25 cellular contexts compared by ENCODE assay signal in the genomic region with DNA sequence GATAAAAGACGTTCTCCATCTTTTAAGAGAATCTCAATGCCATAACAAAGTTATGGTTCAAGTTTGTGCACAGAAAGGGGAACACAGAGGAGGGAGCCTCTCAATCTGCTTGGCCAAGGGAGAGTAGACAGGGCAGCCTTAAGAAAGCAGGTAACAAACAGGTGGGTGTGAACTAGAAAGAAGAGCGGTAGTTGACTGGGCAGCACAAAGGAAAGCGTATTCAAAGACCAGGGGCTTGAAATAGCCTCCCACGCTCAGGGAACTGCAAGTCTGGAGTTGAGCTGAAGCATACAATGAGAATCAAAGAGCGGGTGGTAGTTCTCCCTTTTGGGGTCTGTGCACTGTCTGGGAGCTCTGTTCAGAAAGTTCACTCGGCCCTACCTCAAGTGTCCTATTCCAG. TPM values are rescaled to one million over a fixed set of nuclear protein-coding genes. Genes with fewer than 3 reads are reported as not detected.
DNase-seq lines count a peak whose midpoint lies in the region; ATAC-seq, FAIRE-seq and TF ChIP-seq lines count a peak whose summit lies in the region.
"Had no signal": no experiment of that assay in that cellular context is flagged by ENCODE, and none has a peak within 500 bp of the region (broad histone marks: within the 10 kb centered on the region; RNA-seq: fewer than 3 reads in every experiment).

No MANE protein-coding gene starts in this region.

- H3K36me3 ChIP-seq in GM23338 (ENCODE audit: insufficient read depth): no peaks in the 10 kb centered on the region
- H3K36me3 ChIP-seq in RWPE2 (ENCODE audit: low read depth): no peaks in the 10 kb centered on the region
- no peaks in the 10 kb centered on the region for H3K36me3 ChIP-seq in A673 (ENCODE audit: insufficient read depth, low read length, poor library complexity, severe bottlenecking)
- H3K36me3 ChIP-seq in small intestine (ENCODE audit: control insufficient read depth in 2 of 2, insufficient read depth in 2 of 2, low read length in 2 of 2): no peaks in the 10 kb centered on the region
- H3K36me3 ChIP-seq: BLaER1 treated with 17β-estradiol and CSF1 and Interleukin-3, amounts not matched to agents 10 nM and 100 nM had no signal

- H3K27me3 ChIP-seq in GM23338 (ENCODE audit: insufficient read depth): no peaks in the 10 kb centered on the region
- no peaks in the 10 kb centered on the region for H3K27me3 ChIP-seq in RWPE2 (ENCODE audit: insufficient read depth, poor library complexity, severe bottlenecking)
- no peaks in the 10 kb centered on the region for H3K27me3 ChIP-seq in A673 (replicated peaks; ENCODE audit: insufficient read depth, low read depth, low read length, poor library complexity)
- H3K27me3 ChIP-seq in small intestine (ENCODE audit: control insufficient read depth in 2 of 2, insufficient read depth in 2 of 2, low read length in 2 of 2): no peaks in the 10 kb centered on the region
- H3K27me3 ChIP-seq: BLaER1 treated with 17β-estradiol and CSF1 and Interleukin-3, amounts not matched to agents 10 nM and 100 nM had no signal

- TF ChIP-seq CTCF in GM23338 (conservative IDR thresholded peaks at IDR 0.05; ENCODE audit: low read depth in 2 of 2): no peak
- TF ChIP-seq CTCF in RWPE2 (IDR thresholded peaks at IDR 0.05; ENCODE audit: poor library complexity, severe bottlenecking): no peak
- no peak for TF ChIP-seq CTCF in A673 (conservative IDR thresholded peaks at IDR 0.05; ENCODE audit: low read depth, low read length)

- H3K4me2 ChIP-seq in GM23338: no peak overlapping the region
- H3K4me2 ChIP-seq: BLaER1 treated with 17β-estradiol and CSF1 and Interleukin-3, amounts not matched to agents 10 nM and 100 nM had no signal

- peak; percentile 32 for DNase-seq in GM23338 (ENCODE audit: low spot score)
- no peak for DNase-seq in RWPE2 (ENCODE audit: low spot score)
- DNase-seq in epithelial cell of prostate (ENCODE audit: low read depth, low spot score): no peak
- DNase-seq in A673 (ENCODE audit: low spot score): no peak
- no peak for DNase-seq in small intestine
- DNase-seq in glomerular visceral epithelial cell (ENCODE audit: extremely low spot score): no peak
- DNase-seq: AML-193; CD4-positive, alpha-beta memory T cell; COR-L47; Kasumi-1; NCI-H1105 treated with DMSO at 0.1 percent for 48 hours; NCI-H146; NCI-H1930; NCI-H2107; NCI-H526; NCI-H82; NK-92 treated with Interleukin-12 subunit alpha and Interleukin-12 subunit beta, amount 100 ng/mL, for 24 hours; RPMI8226; SIG-M5 had no signal

- no peak overlapping the region for H3K4me3 Mint-ChIP-seq in GM23338
- H3K4me3 Mint-ChIP-seq in stimulated activated memory B cell treated with anti-CD40 and anti-IgM and Interleukin-4, amounts not matched to agents 10 μg/mL and 1 μg/mL and 100 μg/mL, for 72 hours: no peak overlapping the region
- H3K4me3 Mint-ChIP-seq: CD4-positive, alpha-beta memory T cell had no signal

- no peaks in the 10 kb centered on the region for H3F3A ChIP-seq in GM23338 (replicated peaks; ENCODE audit: low read depth)

- CTCF ChIA-PET in A673 (lab: Charles Lee): no interaction called here

- ATAC-seq in GM23338 (peak; percentile 74), RWPE2 (ENCODE audit: low read depth) (no peak)
- no peak for ATAC-seq in stimulated activated memory B cell treated with anti-CD40 and anti-IgM and Interleukin-4, amounts not matched to agents 10 μg/mL and 1 μg/mL and 100 μg/mL, for 72 hours

- POLR2A ChIA-PET in A673 (lab: Charles Lee; ENCODE audit: low non-redundant PET): no interaction called here

- no peaks in the 10 kb centered on the region for H3K27me3 Mint-ChIP-seq in GM23338 (ENCODE audit: insufficient read depth, low read depth, poor library complexity)
- H3K27me3 Mint-ChIP-seq in stimulated activated memory B cell treated with anti-CD40 and anti-IgM and Interleukin-4, amounts not matched to agents 10 μg/mL and 1 μg/mL and 100 μg/mL, for 72 hours: no peaks in the 10 kb centered on the region

- H3K4me3 ChIP-seq in GM23338 (no peak overlapping the region), RWPE2 (ENCODE audit: severe bottlenecking) (no peak overlapping the region), A673 (ENCODE audit: low read depth, low read length, poor library complexity, severe bottlenecking) (no peak overlapping the region), small intestine (ENCODE audit: low read depth in 1 of 2, low read length in 2 of 2) (no peak overlapping the region)
- H3K4me3 ChIP-seq: BLaER1 treated with 17β-estradiol and CSF1 and Interleukin-3, amounts not matched to agents 10 nM and 100 nM; GM23248; SK-N-MC had no signal

- H3K4me1 ChIP-seq in GM23338 (ENCODE audit: insufficient read depth) (peaks cover 5% of the 10 kb centered on the region; the same call in 1 of the 2 replicates), RWPE2 (ENCODE audit: insufficient read depth, poor library complexity, severe bottlenecking) (peaks cover 9% of the 10 kb centered on the region), A673 (ENCODE audit: insufficient read depth, low read length, poor library complexity, severe bottlenecking) (peaks cover 3% of the 10 kb centered on the region), small intestine (ENCODE audit: control insufficient read depth in 2 of 2, insufficient read depth in 1 of 2, low read depth in 1 of 2, low read length in 1 of 2) (peaks cover 0 to 25% of the 10 kb centered on the region in 2 donors)

- no TSS peak for BruUV-seq in A673 (replicated peaks; lab: Mats Ljungman, UMichigan)

- peaks cover 7% of the 10 kb centered on the region; the same call in 1 of the 2 replicates for H3K9me2 ChIP-seq in GM23338 (ENCODE audit: insufficient read depth)

- no peaks in the 10 kb centered on the region for H3K36me3 Mint-ChIP-seq in GM23338 (ENCODE audit: low read depth)
- H3K36me3 Mint-ChIP-seq in stimulated activated memory B cell treated with anti-CD40 and anti-IgM and Interleukin-4, amounts not matched to agents 10 μg/mL and 1 μg/mL and 100 μg/mL, for 72 hours: peaks cover 5% of the 10 kb centered on the region
- H3K36me3 Mint-ChIP-seq: CD4-positive, alpha-beta memory T cell had no signal

- 96 to 97% (median 96%) methylated on average over 6 of the region's 6 CpGs for WGBS in small intestine, 3 donors

- intact Hi-C loops in A673 (cut with micrococcal nuclease; ENCODE audit: unreplicated experiment): no loop called here

- peaks cover 9% of the 10 kb centered on the region; the same call in 2 of the 3 replicates for H3K4me1 Mint-ChIP-seq in GM23338
- H3K4me1 Mint-ChIP-seq in stimulated activated memory B cell treated with anti-CD40 and anti-IgM and Interleukin-4, amounts not matched to agents 10 μg/mL and 1 μg/mL and 100 μg/mL, for 72 hours: peaks cover 64% of the 10 kb centered on the region
- H3K4me1 Mint-ChIP-seq: CD4-positive, alpha-beta memory T cell had no signal

- H2AFZ ChIP-seq in GM23338: no peak overlapping the region
- H2AFZ ChIP-seq: GM23248 had no signal

- H3K9me3 ChIP-seq in RWPE2 (ENCODE audit: severe bottlenecking): no peaks in the 10 kb centered on the region
- H3K9me3 ChIP-seq in A673 (ENCODE audit: low read depth, low read length, poor library complexity, severe bottlenecking): no peaks in the 10 kb centered on the region
- no peaks in the 10 kb centered on the region for H3K9me3 ChIP-seq in small intestine (ENCODE audit: control insufficient read depth, low read depth)
- H3K9me3 ChIP-seq: BLaER1 treated with 17β-estradiol and CSF1 and Interleukin-3, amounts not matched to agents 10 nM and 100 nM had no signal

- no peaks in the 10 kb centered on the region for H4K20me1 ChIP-seq in GM23338 (replicated peaks; ENCODE audit: insufficient read depth)
- H4K20me1 ChIP-seq: BLaER1 treated with 17β-estradiol and CSF1 and Interleukin-3, amounts not matched to agents 10 nM and 100 nM had no signal

- no peak for FAIRE-seq in small intestine (lab: Jason Lieb, UNC)
- FAIRE-seq: A204.1 had no signal

- no peak overlapping the region for H3K27ac ChIP-seq in GM23338 (ENCODE audit: low read depth)
- H3K27ac ChIP-seq in RWPE2 (ENCODE audit: poor library complexity, severe bottlenecking): peak overlapping the region; percentile 44
- peak overlapping the region; percentile 81 for H3K27ac ChIP-seq in epithelial cell of prostate
- no peak overlapping the region for H3K27ac ChIP-seq in A673 (ENCODE audit: low read depth, low read length, poor library complexity, severe bottlenecking)
- no peak overlapping the region for H3K27ac ChIP-seq in small intestine (ENCODE audit: low read depth in 1 of 2, low read length in 1 of 2)
- H3K27ac ChIP-seq: BLaER1 treated with 17β-estradiol and CSF1 and Interleukin-3, amounts not matched to agents 10 nM and 100 nM; SK-N-MC had no signal

- no peak overlapping the region for H3K27ac Mint-ChIP-seq in GM23338
- peak overlapping the region; percentile 89 for H3K27ac Mint-ChIP-seq in stimulated activated memory B cell treated with anti-CD40 and anti-IgM and Interleukin-4, amounts not matched to agents 10 μg/mL and 1 μg/mL and 100 μg/mL, for 72 hours
- H3K27ac Mint-ChIP-seq: CD4-positive, alpha-beta memory T cell had no signal

- no peaks in the 10 kb centered on the region for H3K9me3 Mint-ChIP-seq in GM23338
- H3K9me3 Mint-ChIP-seq in stimulated activated memory B cell treated with anti-CD40 and anti-IgM and Interleukin-4, amounts not matched to agents 10 μg/mL and 1 μg/mL and 100 μg/mL, for 72 hours: peaks cover 2% of the 10 kb centered on the region

- H3K79me2 ChIP-seq in GM23338 (replicated peaks; ENCODE audit: insufficient read depth): no peaks in the 10 kb centered on the region

TF ChIP-seq in GM23338, 12 proteins besides CTCF, POLR2A, EP300 and RAD21 (continues in another document):
- TF ChIP-seq STAT1 (IDR thresholded peaks at IDR 0.05; ENCODE audit: unreplicated experiment) (no peak), CREB1 (CRISPR knock-in tag; IDR thresholded peaks at IDR 0.05; ENCODE audit: low read depth) (no peak), ZNF331 (CRISPR knock-in tag; IDR thresholded peaks at IDR 0.05; ENCODE audit: low read depth) (no peak), ETS1 (IDR thresholded peaks at IDR 0.05) (no peak)

RNA-seq across cellular contexts. Expression of gene MACC1, which starts 18.9 kb away (rescaled TPM):
- total RNA-seq in GM23338 (2014; rRNA removed; shearing (Covaris generic)): 13.4 and 14.2 TPM in 2 replicates
- 3.4 and 5.2 TPM in 2 replicates for polyA plus RNA-seq in GM23338 (2016; fragmentation: Nextera tagmentation; extraction: Ambion mirVana)
- total RNA-seq in A673 (2021): not detected in 2 replicates
- 1 to 10 TPM; 3.5 to 8.7 (median 5.9) TPM for polyA plus RNA-seq in small intestine
- total RNA-seq: G401 had no signal

Comparison
In these comparisons a context has a peak if more than half of its experiments do, and no peak if none do; other contexts are left out.
1. H3K27ac ChIP-seq: peak in RWPE2 (single experiment) and epithelial cell of prostate (single experiment); none in GM23338 (single experiment), A673 (single experiment) and small intestine (0 of 2).
2. RNA of gene MACC1, which starts 18.9 kb away (total RNA-seq): 13.4 to 14.2 TPM in GM23338; not detected in A673; every median in the first group is over 10 times any median in the second.